6 cellular contexts compared by ENCODE assay signal in genomic region chr14:20427231-20428009, GRCh38. TPM values are rescaled to one million over a fixed set of nuclear protein-coding genes. Genes with fewer than 3 reads are reported as not detected.
DNase-seq lines count a peak whose midpoint lies in the region; ATAC-seq lines count a peak whose summit lies in the region.

No MANE protein-coding gene starts in this region.

- DNase-seq in SKM-1 treated with dmso at 0.1 percent for 144 hours (lab: John Stamatoyannopoulos, UW; ENCODE audit: unreplicated experiment) = peak; percentile 74
- DNase-seq in left lobe of liver (ENCODE audit: low spot score) = no peak
- no peak for DNase-seq in NCI-H1048 (lab: John Stamatoyannopoulos, UW)
- no peak for DNase-seq in D341Med (ENCODE audit: low spot score)

- ATAC-seq in GM18520 (IDR thresholded peaks at IDR 0.05; ENCODE audit: unreplicated experiment) (peak; percentile 48), HG03025 (IDR thresholded peaks at IDR 0.05; ENCODE audit: low FRiP score, unreplicated experiment) (peak; percentile 61), left lobe of liver (peak; percentile 19)

RNA-seq across cellular contexts. Expression of gene KLHL33, which starts 8.5 kb away (rescaled TPM):
- total RNA-seq in left lobe of liver = 0.20 TPM

RNA-seq across cellular contexts. Expression of gene TEP1, which starts 14.1 kb away (rescaled TPM):
- total RNA-seq in left lobe of liver = 14.9 TPM

RNA-seq across cellular contexts. Expression of gene OSGEP, which starts 27.2 kb away (rescaled TPM):
- total RNA-seq in left lobe of liver = 11.5 TPM

RNA-seq across cellular contexts. Expression of gene APEX1, which starts 27.6 kb away (rescaled TPM):
- total RNA-seq in left lobe of liver = 50.9 TPM

RNA-seq across cellular contexts. Expression of gene PIP4P1, which starts 33.8 kb away (rescaled TPM):
- 11.7 TPM for total RNA-seq in left lobe of liver
